12 cellular contexts compared by ENCODE assay signal in genomic region chr4:87078987-87079469, GRCh38.
DNase-seq lines count a peak whose midpoint lies in the region; FAIRE-seq and TF ChIP-seq lines count a peak whose summit lies in the region.
"Had no signal": no experiment of that assay in that cellular context is flagged by ENCODE, and none has a peak within 500 bp of the region (broad histone marks: within the 10 kb centered on the region; RNA-seq: fewer than 3 reads in every experiment).

No MANE protein-coding gene starts in this region.

- peak; percentile 82 for FAIRE-seq in keratinocyte (lab: Jason Lieb, UNC)
- FAIRE-seq: islet of Langerhans had no signal

- H3K27ac ChIP-seq in keratinocyte (ENCODE audit: control insufficient read depth, insufficient read depth, low read length), result peak overlapping the region; percentile 48

- H3K4me1 Mint-ChIP-seq in chondrocyte (ENCODE audit: low read depth), result peaks cover 73% of the 10 kb centered on the region

- H2AFZ ChIP-seq in keratinocyte (ENCODE audit: control insufficient read depth, low read length), result no peak overlapping the region

- H3K4me3 Mint-ChIP-seq in chondrocyte (ENCODE audit: unreplicated experiment), result peak overlapping the region; percentile 35
- H3K4me3 Mint-ChIP-seq: T-cell had no signal

- H3K36me3 Mint-ChIP-seq in chondrocyte (ENCODE audit: low read depth), result no peaks in the 10 kb centered on the region

- TF ChIP-seq CTCF in chondrocyte (IDR thresholded peaks at IDR 0.05) (no peak), keratinocyte (optimal IDR thresholded peaks at IDR 0.05 in 1 of 3, IDR thresholded peaks at IDR 0.05 in 1 of 3, conservative IDR thresholded peaks at IDR 0.05 in 1 of 3; ENCODE audit: extremely low read depth in 1 of 3, insufficient read depth in 2 of 3, low read length in 3 of 3) (no peak)

- H3K4me1 ChIP-seq in keratinocyte (ENCODE audit: control insufficient read depth, extremely low read depth, insufficient read depth, low read length) (peaks cover 31% of the 10 kb centered on the region), skeletal muscle satellite cell (ENCODE audit: control insufficient read depth, insufficient read depth, low read length) (peaks cover 34% of the 10 kb centered on the region)

- H3K9me3 Mint-ChIP-seq in chondrocyte (ENCODE audit: low read depth), result no peaks in the 10 kb centered on the region
- H3K9me3 Mint-ChIP-seq: T-cell had no signal

- peak overlapping the region; percentile 87 for H3K27ac Mint-ChIP-seq in chondrocyte (ENCODE audit: unreplicated experiment)

- peaks cover 16% of the 10 kb centered on the region for H3K79me2 ChIP-seq in keratinocyte (ENCODE audit: control insufficient read depth, insufficient read depth, low read length)

- H3K9me1 ChIP-seq in keratinocyte (ENCODE audit: control insufficient read depth, extremely low read depth, insufficient read depth, low read length), result no peaks in the 10 kb centered on the region

- H3K27me3 ChIP-seq in keratinocyte (ENCODE audit: control insufficient read depth, extremely low read depth, insufficient read depth, low read length) (no peaks in the 10 kb centered on the region), skeletal muscle satellite cell (ENCODE audit: control insufficient read depth, insufficient read depth, low read length) (no peaks in the 10 kb centered on the region)

- H3K36me3 ChIP-seq in keratinocyte (ENCODE audit: control insufficient read depth in 2 of 2, extremely low read depth in 1 of 2, insufficient read depth in 2 of 2, low read length in 2 of 2), result no peaks in the 10 kb centered on the region
- no peaks in the 10 kb centered on the region for H3K36me3 ChIP-seq in skeletal muscle satellite cell (ENCODE audit: insufficient read depth, low read length)

- H3K9me3 ChIP-seq in keratinocyte (ENCODE audit: control insufficient read depth, low read depth, low read length) (no peaks in the 10 kb centered on the region), skeletal muscle satellite cell (replicated peaks; ENCODE audit: low read length) (no peaks in the 10 kb centered on the region)

- H4K20me1 ChIP-seq in keratinocyte (ENCODE audit: control insufficient read depth, extremely low read depth, insufficient read depth, low read length), result no peaks in the 10 kb centered on the region

- H3K4me3 ChIP-seq in keratinocyte (ENCODE audit: control insufficient read depth in 2 of 3, extremely low read depth in 1 of 3, insufficient read depth in 2 of 3, low read depth in 1 of 3, low read length in 3 of 3), result no peak overlapping the region
- peak overlapping the region; percentile 20 for H3K4me3 ChIP-seq in skeletal muscle satellite cell (ENCODE audit: low read length)

- H3K9ac ChIP-seq in keratinocyte (ENCODE audit: control insufficient read depth, extremely low read depth, insufficient read depth, low read length) (peak overlapping the region; percentile 31), skeletal muscle satellite cell (ENCODE audit: low read depth, low read length) (peak overlapping the region; percentile 49)

- DNase-seq in GM04503 (ENCODE audit: low read depth), result peak; percentile 78
- DNase-seq in chondrocyte (ENCODE audit: low spot score), result no peak
- DNase-seq in keratinocyte (ENCODE audit: low read depth, low spot score), result no peak
- DNase-seq in germinal center (ENCODE audit: low spot score), result no peak
- DNase-seq in stimulated activated CD4-positive, alpha-beta T cell treated with anti-CD3 and anti-CD28 coated beads, Interleukin-4, amount 100 ng/mL, for 24 hours, result no peak
- no peak for DNase-seq in HUDEP-2 (lab: John Stamatoyannopoulos, UW; ENCODE audit: unreplicated experiment in 76 of 76)
- DNase-seq in NAMALWA (ENCODE audit: low spot score), result no peak
- DNase-seq: activated naive CD4-positive, alpha-beta T cell treated with anti-CD3 and anti-CD28 coated beads, Interleukin-2, amount 50 U/mL, for 16 hours; NCI-H187; T-cell had no signal

- dilution Hi-C loops in keratinocyte (cut with MboI; ENCODE audit: extremely low pct_ligation_motif_present, low sequenced_read_pairs), result no loop called here

- H3K4me2 ChIP-seq in keratinocyte (ENCODE audit: control insufficient read depth, extremely low read depth, insufficient read depth, low read depth, low read length), result peak overlapping the region; percentile 59
- H3K4me2 ChIP-seq in skeletal muscle satellite cell (ENCODE audit: low read length), result peak overlapping the region; percentile 77

- H3K27me3 Mint-ChIP-seq in chondrocyte (ENCODE audit: low read depth), result no peaks in the 10 kb centered on the region
- H3K27me3 Mint-ChIP-seq: T-cell had no signal
